In the genomic region with DNA sequence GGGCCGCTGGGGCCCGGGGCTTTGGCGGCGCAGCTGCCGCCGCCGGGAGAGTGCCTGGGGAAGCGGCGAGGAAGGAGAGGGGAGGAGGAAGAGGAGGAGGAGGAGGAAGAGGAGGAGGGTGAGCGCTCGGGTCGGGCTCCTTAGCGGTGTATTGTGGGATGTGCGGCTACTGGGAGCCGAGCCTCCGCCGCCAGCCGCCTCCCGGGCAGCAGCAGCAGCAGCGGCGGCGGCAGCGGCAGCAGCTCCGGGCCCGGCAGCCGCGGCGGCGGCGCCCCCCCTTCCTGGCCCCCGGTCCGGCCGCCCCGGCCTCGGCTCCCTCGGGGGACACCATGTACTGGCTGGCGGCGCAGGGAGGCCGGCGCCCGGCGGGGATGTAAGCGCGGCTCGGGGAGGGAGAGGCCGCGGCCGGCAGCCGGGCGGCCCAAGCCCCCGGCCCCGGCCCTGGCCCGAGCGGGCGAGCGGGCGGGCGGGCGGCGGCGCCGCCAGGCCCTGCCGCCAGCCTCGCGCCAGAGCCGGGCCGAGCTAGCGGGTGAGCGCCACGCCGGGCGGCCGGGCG, we compare ENCODE assay signal across 1 cellular context.
TF ChIP-seq lines count a peak whose summit lies in the region.

Gene SETD1B, plus strand, starts transcription at position 149 of the 556 bp plus-strand sequence. CDS start 729 bp downstream, outside the sequence.

TF ChIP-seq in GM23338, 12 proteins besides CTCF, POLR2A, EP300 and RAD21 (continued from another document):
- TF ChIP-seq, protein P1, sequence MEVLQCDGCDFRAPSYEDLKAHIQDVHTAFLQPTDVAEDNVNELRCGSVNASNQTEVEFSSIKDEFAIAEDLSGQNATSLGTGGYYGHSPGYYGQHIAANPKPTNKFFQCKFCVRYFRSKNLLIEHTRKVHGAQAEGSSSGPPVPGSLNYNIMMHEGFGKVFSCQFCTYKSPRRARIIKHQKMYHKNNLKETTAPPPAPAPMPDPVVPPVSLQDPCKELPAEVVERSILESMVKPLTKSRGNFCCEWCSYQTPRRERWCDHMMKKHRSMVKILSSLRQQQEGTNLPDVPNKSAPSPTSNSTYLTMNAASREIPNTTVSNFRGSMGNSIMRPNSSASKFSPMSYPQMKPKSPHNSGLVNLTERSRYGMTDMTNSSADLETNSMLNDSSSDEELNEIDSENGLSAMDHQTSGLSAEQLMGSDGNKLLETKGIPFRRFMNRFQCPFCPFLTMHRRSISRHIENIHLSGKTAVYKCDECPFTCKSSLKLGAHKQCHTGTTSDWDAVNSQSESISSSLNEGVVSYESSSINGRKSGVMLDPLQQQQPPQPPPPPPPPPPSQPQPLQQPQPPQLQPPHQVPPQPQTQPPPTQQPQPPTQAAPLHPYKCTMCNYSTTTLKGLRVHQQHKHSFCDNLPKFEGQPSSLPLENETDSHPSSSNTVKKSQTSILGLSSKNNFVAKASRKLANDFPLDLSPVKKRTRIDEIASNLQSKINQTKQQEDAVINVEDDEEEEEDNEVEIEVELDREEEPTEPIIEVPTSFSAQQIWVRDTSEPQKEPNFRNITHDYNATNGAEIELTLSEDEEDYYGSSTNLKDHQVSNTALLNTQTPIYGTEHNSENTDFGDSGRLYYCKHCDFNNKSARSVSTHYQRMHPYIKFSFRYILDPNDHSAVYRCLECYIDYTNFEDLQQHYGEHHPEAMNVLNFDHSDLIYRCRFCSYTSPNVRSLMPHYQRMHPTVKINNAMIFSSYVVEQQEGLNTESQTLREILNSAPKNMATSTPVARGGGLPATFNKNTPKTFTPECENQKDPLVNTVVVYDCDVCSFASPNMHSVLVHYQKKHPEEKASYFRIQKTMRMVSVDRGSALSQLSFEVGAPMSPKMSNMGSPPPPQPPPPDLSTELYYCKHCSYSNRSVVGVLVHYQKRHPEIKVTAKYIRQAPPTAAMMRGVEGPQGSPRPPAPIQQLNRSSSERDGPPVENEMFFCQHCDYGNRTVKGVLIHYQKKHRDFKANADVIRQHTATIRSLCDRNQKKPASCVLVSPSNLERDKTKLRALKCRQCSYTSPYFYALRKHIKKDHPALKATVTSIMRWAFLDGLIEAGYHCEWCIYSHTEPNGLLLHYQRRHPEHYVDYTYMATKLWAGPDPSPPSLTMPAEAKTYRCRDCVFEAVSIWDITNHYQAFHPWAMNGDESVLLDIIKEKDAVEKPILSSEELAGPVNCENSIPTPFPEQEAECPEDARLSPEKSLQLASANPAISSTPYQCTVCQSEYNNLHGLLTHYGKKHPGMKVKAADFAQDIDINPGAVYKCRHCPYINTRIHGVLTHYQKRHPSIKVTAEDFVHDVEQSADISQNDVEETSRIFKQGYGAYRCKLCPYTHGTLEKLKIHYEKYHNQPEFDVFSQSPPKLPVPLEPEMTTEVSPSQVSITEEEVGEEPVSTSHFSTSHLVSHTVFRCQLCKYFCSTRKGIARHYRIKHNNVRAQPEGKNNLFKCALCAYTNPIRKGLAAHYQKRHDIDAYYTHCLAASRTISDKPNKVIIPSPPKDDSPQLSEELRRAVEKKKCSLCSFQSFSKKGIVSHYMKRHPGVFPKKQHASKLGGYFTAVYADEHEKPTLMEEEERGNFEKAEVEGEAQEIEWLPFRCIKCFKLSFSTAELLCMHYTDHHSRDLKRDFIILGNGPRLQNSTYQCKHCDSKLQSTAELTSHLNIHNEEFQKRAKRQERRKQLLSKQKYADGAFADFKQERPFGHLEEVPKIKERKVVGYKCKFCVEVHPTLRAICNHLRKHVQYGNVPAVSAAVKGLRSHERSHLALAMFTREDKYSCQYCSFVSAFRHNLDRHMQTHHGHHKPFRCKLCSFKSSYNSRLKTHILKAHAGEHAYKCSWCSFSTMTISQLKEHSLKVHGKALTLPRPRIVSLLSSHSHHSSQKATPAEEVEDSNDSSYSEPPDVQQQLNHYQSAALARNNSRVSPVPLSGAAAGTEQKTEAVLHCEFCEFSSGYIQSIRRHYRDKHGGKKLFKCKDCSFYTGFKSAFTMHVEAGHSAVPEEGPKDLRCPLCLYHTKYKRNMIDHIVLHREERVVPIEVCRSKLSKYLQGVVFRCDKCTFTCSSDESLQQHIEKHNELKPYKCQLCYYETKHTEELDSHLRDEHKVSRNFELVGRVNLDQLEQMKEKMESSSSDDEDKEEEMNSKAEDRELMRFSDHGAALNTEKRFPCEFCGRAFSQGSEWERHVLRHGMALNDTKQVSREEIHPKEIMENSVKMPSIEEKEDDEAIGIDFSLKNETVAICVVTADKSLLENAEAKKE (CRISPR knock-in tag; IDR thresholded peaks at IDR 0.05): no peak
- no peak for TF ChIP-seq STAT1 (IDR thresholded peaks at IDR 0.05; ENCODE audit: unreplicated experiment)
- TF ChIP-seq, protein P2, sequence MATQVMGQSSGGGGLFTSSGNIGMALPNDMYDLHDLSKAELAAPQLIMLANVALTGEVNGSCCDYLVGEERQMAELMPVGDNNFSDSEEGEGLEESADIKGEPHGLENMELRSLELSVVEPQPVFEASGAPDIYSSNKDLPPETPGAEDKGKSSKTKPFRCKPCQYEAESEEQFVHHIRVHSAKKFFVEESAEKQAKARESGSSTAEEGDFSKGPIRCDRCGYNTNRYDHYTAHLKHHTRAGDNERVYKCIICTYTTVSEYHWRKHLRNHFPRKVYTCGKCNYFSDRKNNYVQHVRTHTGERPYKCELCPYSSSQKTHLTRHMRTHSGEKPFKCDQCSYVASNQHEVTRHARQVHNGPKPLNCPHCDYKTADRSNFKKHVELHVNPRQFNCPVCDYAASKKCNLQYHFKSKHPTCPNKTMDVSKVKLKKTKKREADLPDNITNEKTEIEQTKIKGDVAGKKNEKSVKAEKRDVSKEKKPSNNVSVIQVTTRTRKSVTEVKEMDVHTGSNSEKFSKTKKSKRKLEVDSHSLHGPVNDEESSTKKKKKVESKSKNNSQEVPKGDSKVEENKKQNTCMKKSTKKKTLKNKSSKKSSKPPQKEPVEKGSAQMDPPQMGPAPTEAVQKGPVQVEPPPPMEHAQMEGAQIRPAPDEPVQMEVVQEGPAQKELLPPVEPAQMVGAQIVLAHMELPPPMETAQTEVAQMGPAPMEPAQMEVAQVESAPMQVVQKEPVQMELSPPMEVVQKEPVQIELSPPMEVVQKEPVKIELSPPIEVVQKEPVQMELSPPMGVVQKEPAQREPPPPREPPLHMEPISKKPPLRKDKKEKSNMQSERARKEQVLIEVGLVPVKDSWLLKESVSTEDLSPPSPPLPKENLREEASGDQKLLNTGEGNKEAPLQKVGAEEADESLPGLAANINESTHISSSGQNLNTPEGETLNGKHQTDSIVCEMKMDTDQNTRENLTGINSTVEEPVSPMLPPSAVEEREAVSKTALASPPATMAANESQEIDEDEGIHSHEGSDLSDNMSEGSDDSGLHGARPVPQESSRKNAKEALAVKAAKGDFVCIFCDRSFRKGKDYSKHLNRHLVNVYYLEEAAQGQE (IDR thresholded peaks at IDR 0.05; ENCODE audit: unreplicated experiment): no peak
